Comparison of ENCODE assay signal across 17 cellular contexts in genomic region chr18:73670536-73670935, GRCh38.
DNase-seq lines count a peak whose midpoint lies in the region; ATAC-seq and TF ChIP-seq lines count a peak whose summit lies in the region.
"Had no signal": no experiment of that assay in that cellular context is flagged by ENCODE, and none has a peak within 500 bp of the region (broad histone marks: within the 10 kb centered on the region; RNA-seq: fewer than 3 reads in every experiment).

No MANE protein-coding gene starts in this region.

- ATAC-seq in GM18909 (IDR thresholded peaks at IDR 0.05; ENCODE audit: poor library complexity, unreplicated experiment), result peak; percentile 54
- peak; percentile 90 for ATAC-seq in HG02870 (IDR thresholded peaks at IDR 0.05; ENCODE audit: unreplicated experiment)
- ATAC-seq: stimulated activated effector memory CD8-positive, alpha-beta T cell treated with anti-CD3 and anti-CD28 coated beads, Interleukin-12 subunit alpha, Interleukin-12 subunit beta, amount 100 ng/mL, for 72 hours had no signal

- H3K9me3 ChIP-seq in smooth muscle cell (replicated peaks; ENCODE audit: low read depth), result no peaks in the 10 kb centered on the region

- no peak overlapping the region for H3K4me3 ChIP-seq in smooth muscle cell

- TF ChIP-seq CTCF in smooth muscle cell (IDR thresholded peaks at IDR 0.05; ENCODE audit: borderline replicate concordance, insufficient read depth, poor library complexity, severe bottlenecking), result no peak

- no peaks in the 10 kb centered on the region for H3F3A ChIP-seq in smooth muscle cell (ENCODE audit: low read depth)

- no peak overlapping the region for H3K4me2 ChIP-seq in smooth muscle cell

- WGBS in smooth muscle cell (ENCODE audit: low lambda C conversion rate), result 80% methylated on average over 5 of the region's 5 CpGs

- no peak overlapping the region for H3K27ac ChIP-seq in smooth muscle cell (ENCODE audit: low read depth)
- H3K27ac ChIP-seq: C4-2B had no signal

- H2AFZ ChIP-seq in smooth muscle cell (ENCODE audit: low read depth), result no peak overlapping the region

- H3K9ac ChIP-seq in smooth muscle cell (ENCODE audit: low read depth), result no peak overlapping the region

- DNase-seq in A172 (ENCODE audit: low spot score), result peak; percentile 10
- peak; percentile 17 for DNase-seq in NCI-H226
- no peak for DNase-seq in stimulated activated naive CD4-positive, alpha-beta T cell treated with Interleukin-2 at 50 U/mL for 16 hours (lab: John Stamatoyannopoulos, UW)
- DNase-seq in HUDEP-2 (lab: John Stamatoyannopoulos, UW; ENCODE audit: unreplicated experiment in 76 of 76), result no peak
- no peak for DNase-seq in activated effector memory CD4-positive, alpha-beta T cell treated with Interleukin-2 at 50 U/mL for 16 hours
- DNase-seq in smooth muscle cell (lab: John Stamatoyannopoulos, UW; ENCODE audit: unreplicated experiment), result no peak
- DNase-seq: activated CD4-positive, alpha-beta T cell treated with anti-CD3 and anti-CD28 coated beads, Interleukin-2, amount 50 U/mL, for 4 hours; activated T-cell treated with anti-CD3 and anti-CD28 coated beads, Interleukin-2, amount 50 U/mL, for 24 hours; effector memory CD4-positive, alpha-beta T cell; NCI-H187 treated with DMSO at 0.1 percent for 48 hours; NCI-H510A treated with DMSO at 0.1 percent for 48 hours; occipital lobe; trophoblast cell had no signal

- no peaks in the 10 kb centered on the region for H3K79me2 ChIP-seq in smooth muscle cell (ENCODE audit: low read depth)

- H4K20me1 ChIP-seq in smooth muscle cell (ENCODE audit: low read depth), result no peaks in the 10 kb centered on the region

- no peaks in the 10 kb centered on the region for H3K27me3 ChIP-seq in smooth muscle cell (ENCODE audit: low read depth)

- H3K36me3 ChIP-seq in smooth muscle cell (ENCODE audit: low read depth), result no peaks in the 10 kb centered on the region

- no peaks in the 10 kb centered on the region for H3K4me1 ChIP-seq in smooth muscle cell (ENCODE audit: low read depth)

Comparison
In these comparisons a context has a peak if more than half of its experiments do, and no peak if none do; other contexts are left out.
1. DNase-seq: peak in A172 (single experiment) and NCI-H226 (single experiment); none in stimulated activated naive CD4-positive, alpha-beta T cell treated with Interleukin-2 at 50 U/mL for 16 hours (single experiment), HUDEP-2 (0 of 76), activated effector memory CD4-positive, alpha-beta T cell treated with Interleukin-2 at 50 U/mL for 16 hours (single experiment) and smooth muscle cell (single experiment).